In the genomic region with DNA sequence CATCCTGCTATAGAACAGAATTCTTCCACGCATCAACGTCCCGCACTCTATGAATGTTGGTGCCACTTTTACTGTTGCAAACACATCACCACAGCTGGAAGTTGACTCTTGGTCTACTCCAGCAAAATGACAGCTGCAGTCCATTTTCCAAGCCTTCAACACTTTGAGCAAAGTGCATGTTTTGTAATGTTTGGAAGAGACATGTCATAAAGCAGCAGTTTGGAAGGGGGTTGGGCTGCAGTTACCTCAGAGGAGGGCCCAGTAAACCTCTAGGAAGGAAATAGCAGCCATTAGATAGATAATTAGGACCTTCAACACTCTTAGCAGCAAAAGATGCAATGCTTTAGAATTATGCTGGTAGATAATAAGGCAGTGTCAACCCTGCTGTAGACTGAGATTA, we compare ENCODE assay signal across 27 cellular contexts.
"Had no signal": no experiment of that assay in that cellular context is flagged by ENCODE, and none has a peak within 500 bp of the region (broad histone marks: within the 10 kb centered on the region; RNA-seq: fewer than 3 reads in every experiment).

No MANE protein-coding gene starts in this region.

- DNase-seq: activated CD4-positive, alpha-beta memory T cell treated with anti-CD3 and anti-CD28 coated beads for 36 hours; activated CD4-positive, alpha-beta T cell treated with anti-CD3 and anti-CD28 coated beads for 36 hours; activated CD4-positive, alpha-beta T cell treated with anti-CD3 and anti-CD28 coated beads, Interleukin-2, amount 10 ng/mL, durations not matched to agents 24 days and 14 days; activated CD4-positive, CD25-positive, alpha-beta regulatory T cell; activated CD4-positive, CD25-positive, alpha-beta regulatory T cell treated with anti-CD3 and anti-CD28 coated beads, Interleukin-2, amount 50 U/mL, for 72 hours; activated CD8-positive, alpha-beta memory T cell treated with anti-CD3 and anti-CD28 coated beads, Interleukin-2, amount 10 ng/mL, durations not matched to agents 7 days and 5 days; activated CD8-positive, alpha-beta memory T cell treated with anti-CD3 and anti-CD28 coated beads, Interleukin-2, amount 50 U/mL, for 4 hours; activated CD8-positive, alpha-beta T cell treated with anti-CD3 and anti-CD28 coated beads, Interleukin-2, amount 10 ng/mL, durations not matched to agents 7 days and 5 days; activated effector memory CD4-positive, alpha-beta T cell treated with anti-CD3 and anti-CD28 coated beads, Interleukin-2, amount 50 U/mL, for 16 hours; activated naive CD4-positive, alpha-beta T cell treated with anti-CD3 and anti-CD28 coated beads for 36 hours; activated naive CD8-positive, alpha-beta T cell treated with anti-CD3 and anti-CD28 coated beads for 36 hours; activated naive CD8-positive, alpha-beta T cell treated with anti-CD3 and anti-CD28 coated beads, Interleukin-2, amount 50 U/mL, for 24 hours; activated T-cell treated with anti-CD3 and anti-CD28 coated beads, Interleukin-2, amount 50 U/mL, for 1 hour; activated T-cell treated with anti-CD3 and anti-CD28 coated beads, Interleukin-2, amount 50 U/mL, for 48 hours; adrenal gland; amygdala; aorta; body of pancreas; central memory CD4-positive, alpha-beta T cell; cerebellar nuclear complex; colonic mucosa; effector CD8-positive, alpha-beta T cell; esophagus squamous epithelium; foreskin melanocyte; T-helper 1 cell; T-helper 17 cell had no signal

- ATAC-seq: activated CD4-positive, alpha-beta T cell treated with anti-CD3 and anti-CD28 coated beads for 36 hours; activated CD8-positive, alpha-beta memory T cell treated with anti-CD3 and anti-CD28 coated beads, Interleukin-2, amount 10 ng/mL, durations not matched to agents 7 days and 5 days; activated CD8-positive, alpha-beta T cell treated with anti-CD3 and anti-CD28 coated beads, Interleukin-2, amount 10 ng/mL, durations not matched to agents 7 days and 5 days; activated naive CD8-positive, alpha-beta T cell treated with anti-CD3 and anti-CD28 coated beads, Interleukin-2, amount 50 U/mL, for 24 hours; body of pancreas; gastroesophageal sphincter; T-helper 17 cell had no signal
